26 cellular contexts compared by ENCODE assay signal in the genomic region with DNA sequence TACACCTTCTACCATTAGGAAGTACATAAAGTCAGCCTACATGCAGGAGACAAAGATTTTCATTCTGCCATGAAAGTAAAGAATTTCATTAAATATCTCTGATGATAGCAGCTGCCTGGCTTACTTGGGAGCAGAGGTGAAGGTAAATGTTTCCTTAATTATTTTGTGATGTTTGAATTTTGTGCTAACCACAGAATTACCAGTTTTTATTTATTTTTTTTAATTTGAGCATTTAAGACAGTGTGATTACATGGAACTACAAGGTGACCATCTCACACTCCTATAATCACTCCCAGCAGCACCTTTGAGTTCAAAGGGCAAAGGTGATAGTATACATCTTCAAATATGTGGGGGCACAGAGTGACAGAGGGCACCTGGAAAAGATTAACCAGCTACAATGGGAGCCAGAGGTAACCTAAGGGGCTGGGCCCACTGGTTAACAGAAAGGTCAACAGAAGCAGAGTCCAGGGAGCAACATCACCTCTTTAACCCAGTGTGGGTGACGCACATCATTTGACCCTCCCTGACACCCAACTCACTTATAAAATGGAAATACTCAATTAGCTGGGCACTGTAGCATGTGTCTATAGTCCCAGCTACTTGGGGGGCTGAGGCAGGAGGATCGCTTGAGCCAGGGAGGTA.
"Had no signal": no experiment of that assay in that cellular context is flagged by ENCODE, and none has a peak within 500 bp of the region (broad histone marks: within the 10 kb centered on the region; RNA-seq: fewer than 3 reads in every experiment).

No MANE protein-coding gene starts in this region.

- H3K4me1 Mint-ChIP-seq: activated naive CD8-positive, alpha-beta T cell treated with anti-CD3 and anti-CD28 coated beads, Interleukin-2, amount 10 ng/mL, durations not matched to agents 7 days and 5 days; T-cell had no signal

- H3K4me1 ChIP-seq: breast epithelium had no signal

- DNase-seq: activated CD4-positive, alpha-beta T cell treated with anti-CD3 and anti-CD28 coated beads for 4 hours; activated CD8-positive, alpha-beta memory T cell treated with anti-CD3 and anti-CD28 coated beads, Interleukin-2, amount 50 U/mL, for 4 hours; activated CD8-positive, alpha-beta T cell treated with anti-CD3 and anti-CD28 coated beads for 36 hours; activated naive CD4-positive, alpha-beta T cell treated with anti-CD3 and anti-CD28 coated beads, Interleukin-2, amount 50 U/mL, for 16 hours; activated naive CD8-positive, alpha-beta T cell treated with anti-CD3 and anti-CD28 coated beads, Interleukin-2, amount 10 ng/mL, durations not matched to agents 7 days and 5 days; activated T-cell treated with anti-CD3 and anti-CD28 coated beads, Interleukin-2, amount 50 U/mL, for 72 hours; aorta; caudate nucleus; MG63; MV-4-11; NCI-H1092 treated with DMSO at 0.1 percent for 48 hours; NCI-H1417 treated with DMSO at 0.1 percent for 48 hours; NCI-H1694 treated with DMSO at 0.1 percent for 48 hours; NCI-H2029 treated with DMSO at 0.1 percent for 48 hours; NCI-H345; NCI-H510A; NCI-H526 treated with DMSO at 0.1 percent for 48 hours; NCI-H82; OCI-M1; RPMI8226; T-cell had no signal

- H3K9me3 ChIP-seq: breast epithelium, MG63 had no signal

- ATAC-seq: activated CD4-positive, CD25-positive, alpha-beta regulatory T cell treated with anti-CD3 and anti-CD28 coated beads, Interleukin-2, amount 50 U/mL, for 24 hours; activated CD8-positive, alpha-beta T cell treated with anti-CD3 and anti-CD28 coated beads for 36 hours; activated T-cell treated with anti-CD3 and anti-CD28 coated beads, Interleukin-2, amount 50 U/mL, for 72 hours; Panc1; Right ventricle myocardium inferior; T-cell had no signal

- H3K4me3 Mint-ChIP-seq: activated CD8-positive, alpha-beta T cell treated with anti-CD3 and anti-CD28 coated beads for 36 hours; activated naive CD8-positive, alpha-beta T cell treated with anti-CD3 and anti-CD28 coated beads, Interleukin-2, amount 10 ng/mL, durations not matched to agents 7 days and 5 days; activated T-cell treated with anti-CD3 and anti-CD28 coated beads, Interleukin-2, amount 50 U/mL, for 72 hours; T-cell had no signal

- H3K27ac ChIP-seq: breast epithelium, SK-N-MC had no signal

- H3K36me3 ChIP-seq: breast epithelium, MG63 had no signal

- H3K9me3 Mint-ChIP-seq: activated CD8-positive, alpha-beta T cell treated with anti-CD3 and anti-CD28 coated beads for 36 hours; activated naive CD8-positive, alpha-beta T cell treated with anti-CD3 and anti-CD28 coated beads, Interleukin-2, amount 10 ng/mL, durations not matched to agents 7 days and 5 days; activated T-cell treated with anti-CD3 and anti-CD28 coated beads, Interleukin-2, amount 50 U/mL, for 72 hours had no signal

- H3K4me3 ChIP-seq: breast epithelium, MG63, SK-N-MC had no signal

- H3K27me3 ChIP-seq: breast epithelium, MG63 had no signal

- H3K27me3 Mint-ChIP-seq: activated CD8-positive, alpha-beta T cell treated with anti-CD3 and anti-CD28 coated beads for 36 hours; activated naive CD8-positive, alpha-beta T cell treated with anti-CD3 and anti-CD28 coated beads, Interleukin-2, amount 10 ng/mL, durations not matched to agents 7 days and 5 days; T-cell had no signal

- H3K27ac Mint-ChIP-seq: activated CD8-positive, alpha-beta T cell treated with anti-CD3 and anti-CD28 coated beads for 36 hours; activated naive CD8-positive, alpha-beta T cell treated with anti-CD3 and anti-CD28 coated beads, Interleukin-2, amount 10 ng/mL, durations not matched to agents 7 days and 5 days; activated T-cell treated with anti-CD3 and anti-CD28 coated beads, Interleukin-2, amount 50 U/mL, for 72 hours; T-cell had no signal
